8 cellular contexts compared by ENCODE assay signal in the genomic region with DNA sequence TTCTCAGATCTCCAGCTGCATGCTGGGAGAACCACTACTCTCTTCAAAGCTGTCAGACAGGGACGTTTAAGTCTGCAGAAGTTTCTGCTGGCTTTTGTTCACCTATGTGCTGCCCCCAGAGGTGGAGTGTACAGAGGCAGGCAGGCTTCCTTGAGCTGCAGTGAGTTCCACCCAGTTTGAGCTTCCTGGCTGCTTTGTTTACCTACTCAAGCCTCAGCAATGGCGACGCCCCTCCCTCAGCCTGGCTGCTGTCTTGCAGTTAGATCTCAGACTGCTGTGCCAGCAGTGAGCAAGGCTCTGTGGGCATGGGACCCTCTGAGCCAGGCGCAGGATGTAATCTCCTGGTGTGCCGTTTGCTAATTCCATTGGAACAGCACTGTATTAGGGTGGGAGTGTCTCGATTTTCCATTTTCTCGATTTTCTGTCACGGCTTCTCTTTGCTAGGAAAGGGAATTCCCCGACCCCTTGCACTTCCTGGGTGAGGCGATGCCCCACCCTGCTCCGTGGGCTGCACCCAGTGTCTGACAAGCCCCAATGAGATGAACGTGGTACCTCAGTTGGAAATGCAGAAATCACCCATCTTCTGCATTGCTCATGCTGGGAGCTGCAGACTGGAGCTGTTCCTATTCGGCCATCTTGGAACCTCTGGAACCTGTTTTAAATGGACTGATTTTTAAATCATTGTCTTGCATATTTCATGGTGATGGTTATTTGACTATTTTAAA.
DNase-seq lines count a peak whose midpoint lies in the region; TF ChIP-seq lines count a peak whose summit lies in the region.
"Not testable (repeated sequence)": the region's sequence is repeated elsewhere in the genome, so short reads cannot be mapped to it uniquely, and the experiment has no call there.

No MANE protein-coding gene starts in this region.

- not testable (repeated sequence) for TF ChIP-seq EP300 in SK-N-SH (IDR thresholded peaks at IDR 0.05; ENCODE audit: borderline replicate concordance in 1 of 2, low read depth in 1 of 2, low read length in 1 of 2)

- not testable (repeated sequence) for H3K36me3 Mint-ChIP-seq in activated T-helper 1 cell treated with anti-CD3 and anti-CD28 coated beads, Interleukin-12 subunit alpha, Interleukin-12 subunit beta, Interleukin-2, Interleukin-4 antibody, amounts not matched to agents 30 ng/mL and 10 ng/mL and 1 ng/mL, durations not matched to agents 14 hours and 24 hours and 36 hours (ENCODE audit: low read depth); neural crest cell (ENCODE audit: low read depth)

- H3K9me2 ChIP-seq in SK-N-SH = not testable (repeated sequence)

- H3K9me3 Mint-ChIP-seq in activated T-helper 1 cell treated with anti-CD3 and anti-CD28 coated beads, Interleukin-12 subunit alpha, Interleukin-12 subunit beta, Interleukin-2, Interleukin-4 antibody, amounts not matched to agents 30 ng/mL and 10 ng/mL and 1 ng/mL, durations not matched to agents 14 hours and 24 hours and 36 hours; neural crest cell: not testable (repeated sequence)

- not testable (repeated sequence) for H3K4me1 ChIP-seq in SK-N-SH (ENCODE audit: control insufficient read depth in 1 of 2, insufficient read depth in 2 of 2, low read depth in 1 of 2, low read length in 1 of 2)

- CTCF ChIA-PET in SK-N-SH (lab: Yijun Ruan, JAX) = interaction anchor here (0.9 to 1.6 kb wide), 2 partner anchors 105 to 179 kb away, joined by 3 to 5 read pairs; no protein-coding TSS in a partner anchor

- not testable (repeated sequence) for H3F3A ChIP-seq in SK-N-SH (replicated peaks; ENCODE audit: insufficient read depth)

- H3K36me3 ChIP-seq in SK-N-SH (replicated peaks in 1 of 2; ENCODE audit: control insufficient read depth in 1 of 2, insufficient read depth in 2 of 2, low read length in 1 of 2) = peaks cover 0 to 13% of the 10 kb centered on the region in 2 experiments

- intact Hi-C loops in activated T-helper 1 cell treated with anti-CD3 and anti-CD28 coated beads, Interleukin-12 subunit alpha, Interleukin-12 subunit beta, Interleukin-2, Interleukin-4 antibody, amounts not matched to agents 30 ng/mL and 10 ng/mL and 1 ng/mL, durations not matched to agents 14 hours and 24 hours and 36 hours (cut with micrococcal nuclease) = not testable (repeated sequence)

- H3K27me3 Mint-ChIP-seq in activated T-helper 1 cell treated with anti-CD3 and anti-CD28 coated beads, Interleukin-12 subunit alpha, Interleukin-12 subunit beta, Interleukin-2, Interleukin-4 antibody, amounts not matched to agents 30 ng/mL and 10 ng/mL and 1 ng/mL, durations not matched to agents 14 hours and 24 hours and 36 hours (ENCODE audit: insufficient read depth); neural crest cell (ENCODE audit: low read depth): not testable (repeated sequence)

- not testable (repeated sequence) for H3K27ac Mint-ChIP-seq in activated T-helper 1 cell treated with anti-CD3 and anti-CD28 coated beads, Interleukin-12 subunit alpha, Interleukin-12 subunit beta, Interleukin-2, Interleukin-4 antibody, amounts not matched to agents 30 ng/mL and 10 ng/mL and 1 ng/mL, durations not matched to agents 14 hours and 24 hours and 36 hours
- peak overlapping the region; percentile 67 for H3K27ac Mint-ChIP-seq in neural crest cell (ENCODE audit: unreplicated experiment)

- not testable (repeated sequence) for H3K9me3 ChIP-seq in SK-N-SH

- TF ChIP-seq RAD21 in SK-N-SH (IDR thresholded peaks at IDR 0.05; ENCODE audit: low read length) = not testable (repeated sequence)

- not testable (repeated sequence) for H4K20me1 ChIP-seq in SK-N-SH (ENCODE audit: insufficient read depth)

- not testable (repeated sequence) for H3K79me2 ChIP-seq in SK-N-SH (ENCODE audit: insufficient read depth)

- DNase-seq in A172 (ENCODE audit: low spot score) (peak; percentile 26), DMS53 treated with DMSO at 0.1 percent for 48 hours (lab: John Stamatoyannopoulos, UW; ENCODE audit: unreplicated experiment) (peak; percentile 84), HT-29 (ENCODE audit: low spot score) (peak; percentile 74), NCI-H146 treated with DMSO at 0.1 percent for 48 hours (lab: John Stamatoyannopoulos, UW; ENCODE audit: unreplicated experiment) (peak; percentile 36), NCI-H774 (lab: John Stamatoyannopoulos, UW) (peak; percentile 48)
- not testable (repeated sequence) for DNase-seq in SK-N-SH; neural crest cell (ENCODE audit: low read depth, low spot score)
- DNase-seq in activated T-helper 1 cell treated with anti-CD3 and anti-CD28 coated beads, Interleukin-12 subunit alpha, Interleukin-12 subunit beta, Interleukin-2, Interleukin-4 antibody, amounts not matched to agents 30 ng/mL and 10 ng/mL and 1 ng/mL, durations not matched to agents 14 hours and 24 hours and 36 hours (ENCODE audit: low spot score) = peak; percentile 6

- not testable (repeated sequence) for H3K4me1 Mint-ChIP-seq in activated T-helper 1 cell treated with anti-CD3 and anti-CD28 coated beads, Interleukin-12 subunit alpha, Interleukin-12 subunit beta, Interleukin-2, Interleukin-4 antibody, amounts not matched to agents 30 ng/mL and 10 ng/mL and 1 ng/mL, durations not matched to agents 14 hours and 24 hours and 36 hours (ENCODE audit: low read depth); neural crest cell

- H3K9ac ChIP-seq in SK-N-SH = not testable (repeated sequence)

- H3K27me3 ChIP-seq in SK-N-SH (ENCODE audit: insufficient read depth) = not testable (repeated sequence)

- not testable (repeated sequence) for H3K4me3 ChIP-seq in SK-N-SH (ENCODE audit: low read depth in 2 of 2, low read length in 1 of 2)

- H3K4me2 ChIP-seq in SK-N-SH = not testable (repeated sequence)

- WGBS in SK-N-SH (ENCODE audit: low lambda C conversion rate) = 82% methylated on average over 13 of the region's 13 CpGs

- not testable (repeated sequence) for H3K27ac ChIP-seq in SK-N-SH (ENCODE audit: low read depth in 2 of 2, low read length in 1 of 2)

- TF ChIP-seq CTCF in SK-N-SH (IDR thresholded peaks at IDR 0.05) = peak; percentile 13; the same call in 1 of the 2 replicates
- peak; percentile 21 for TF ChIP-seq CTCF in neural crest cell (conservative IDR thresholded peaks at IDR 0.05)

- H2AFZ ChIP-seq in SK-N-SH (ENCODE audit: low read depth) = not testable (repeated sequence)

- peak overlapping the region; percentile 45 for H3K4me3 Mint-ChIP-seq in activated T-helper 1 cell treated with anti-CD3 and anti-CD28 coated beads, Interleukin-12 subunit alpha, Interleukin-12 subunit beta, Interleukin-2, Interleukin-4 antibody, amounts not matched to agents 30 ng/mL and 10 ng/mL and 1 ng/mL, durations not matched to agents 14 hours and 24 hours and 36 hours
- not testable (repeated sequence) for H3K4me3 Mint-ChIP-seq in neural crest cell

- POLR2A ChIA-PET in SK-N-SH (lab: Yijun Ruan, JAX) = not testable (repeated sequence)
